27 cellular contexts compared by ENCODE assay signal in genomic region chr18:9998330-9998729, GRCh38.
"Had no signal": no experiment of that assay in that cellular context is flagged by ENCODE, and none has a peak within 500 bp of the region (broad histone marks: within the 10 kb centered on the region; RNA-seq: fewer than 3 reads in every experiment).

No MANE protein-coding gene starts in this region.

- DNase-seq: stimulated activated CD4-positive, alpha-beta T cell treated with anti-CD3 and anti-CD28 coated beads, Interleukin-2, amount 100 ng/mL, for 48 hours; stimulated activated CD4-positive, alpha-beta T cell treated with anti-CD3 and anti-CD28 coated beads, Interleukin-4, amount 100 ng/mL, for 1 hour; stimulated activated CD4-positive, alpha-beta T cell treated with anti-CD3 and anti-CD28 coated beads, Interleukin-4, amount 100 ng/mL, for 24 hours; stimulated activated CD4-positive, alpha-beta T cell treated with anti-CD3 and anti-CD28 coated beads, Interleukin-4, amount 100 ng/mL, for 4 hours; stimulated activated CD8-positive, alpha-beta memory T cell treated with anti-CD3 and anti-CD28 coated beads, Interleukin-4, amount 100 ng/mL, for 48 hours; stimulated activated naive B cell treated with anti-CD40 and anti-IgM and Interleukin-4, amounts not matched to agents 10 μg/mL and 1 μg/mL and 100 μg/mL, for 72 hours; stimulated activated naive CD4-positive, alpha-beta T cell; stimulated activated naive CD4-positive, alpha-beta T cell treated with Interleukin-2 at 50 U/mL for 16 hours; stimulated activated naive CD8-positive, alpha-beta T cell treated with anti-CD3 and anti-CD28 coated beads, Interleukin-15, amount 100 ng/mL, for 72 hours; stimulated activated naive CD8-positive, alpha-beta T cell treated with anti-CD3 and anti-CD28 coated beads, Interleukin-15, Interleukin-2, amounts not matched to agents 100 U/mL and 50 U/mL, for 24 hours; stomach; substantia nigra; testis; thyroid gland; tibial artery; transverse colon; trophoblast cell; upper lobe of left lung; upper lobe of right lung; uterus had no signal

- FAIRE-seq: urothelium cell line had no signal

- H3K27ac ChIP-seq: stomach, suprapubic skin, testis, thoracic aorta, thyroid gland, tibial artery, tibial nerve, transverse colon, upper lobe of left lung, upper lobe of right lung, uterus, vagina had no signal

- ATAC-seq: stimulated activated effector memory CD8-positive, alpha-beta T cell treated with anti-CD3 and anti-CD28 coated beads, Interleukin-12 subunit alpha, Interleukin-12 subunit beta, amount 100 ng/mL, for 72 hours; stimulated activated memory B cell treated with anti-CD40 and anti-IgM and Interleukin-4, amounts not matched to agents 10 μg/mL and 1 μg/mL and 100 μg/mL, for 72 hours; stimulated activated naive B cell treated with anti-CD40 and anti-IgM and Interleukin-4, amounts not matched to agents 10 μg/mL and 1 μg/mL and 100 μg/mL, for 72 hours; stimulated activated naive CD8-positive, alpha-beta T cell treated with anti-CD3 and anti-CD28 coated beads, Interleukin-15, amount 100 ng/mL, for 72 hours; stimulated activated naive CD8-positive, alpha-beta T cell treated with anti-CD3 and anti-CD28 coated beads, Interleukin-15, Interleukin-2, amounts not matched to agents 100 U/mL and 50 U/mL, for 24 hours; upper lobe of right lung had no signal

- H3K27me3 ChIP-seq: stomach, suprapubic skin, testis, thyroid gland, tibial artery, tibial nerve, transverse colon, upper lobe of left lung, upper lobe of right lung, uterus, vagina had no signal

- H3K4me3 ChIP-seq: stomach, suprapubic skin, testis, thoracic aorta, thyroid gland, tibial artery, tibial nerve, transverse colon, upper lobe of left lung, upper lobe of right lung, uterus, vagina had no signal

- H3K36me3 ChIP-seq: stomach, suprapubic skin, thoracic aorta, thyroid gland, tibial nerve, transverse colon, upper lobe of left lung, upper lobe of right lung, uterus, vagina had no signal

- H3K9me3 ChIP-seq: suprapubic skin, testis, thyroid gland, uterus, vagina had no signal

- H3K4me1 ChIP-seq: testis, thyroid gland, tibial artery, transverse colon had no signal
